In the genomic region with DNA sequence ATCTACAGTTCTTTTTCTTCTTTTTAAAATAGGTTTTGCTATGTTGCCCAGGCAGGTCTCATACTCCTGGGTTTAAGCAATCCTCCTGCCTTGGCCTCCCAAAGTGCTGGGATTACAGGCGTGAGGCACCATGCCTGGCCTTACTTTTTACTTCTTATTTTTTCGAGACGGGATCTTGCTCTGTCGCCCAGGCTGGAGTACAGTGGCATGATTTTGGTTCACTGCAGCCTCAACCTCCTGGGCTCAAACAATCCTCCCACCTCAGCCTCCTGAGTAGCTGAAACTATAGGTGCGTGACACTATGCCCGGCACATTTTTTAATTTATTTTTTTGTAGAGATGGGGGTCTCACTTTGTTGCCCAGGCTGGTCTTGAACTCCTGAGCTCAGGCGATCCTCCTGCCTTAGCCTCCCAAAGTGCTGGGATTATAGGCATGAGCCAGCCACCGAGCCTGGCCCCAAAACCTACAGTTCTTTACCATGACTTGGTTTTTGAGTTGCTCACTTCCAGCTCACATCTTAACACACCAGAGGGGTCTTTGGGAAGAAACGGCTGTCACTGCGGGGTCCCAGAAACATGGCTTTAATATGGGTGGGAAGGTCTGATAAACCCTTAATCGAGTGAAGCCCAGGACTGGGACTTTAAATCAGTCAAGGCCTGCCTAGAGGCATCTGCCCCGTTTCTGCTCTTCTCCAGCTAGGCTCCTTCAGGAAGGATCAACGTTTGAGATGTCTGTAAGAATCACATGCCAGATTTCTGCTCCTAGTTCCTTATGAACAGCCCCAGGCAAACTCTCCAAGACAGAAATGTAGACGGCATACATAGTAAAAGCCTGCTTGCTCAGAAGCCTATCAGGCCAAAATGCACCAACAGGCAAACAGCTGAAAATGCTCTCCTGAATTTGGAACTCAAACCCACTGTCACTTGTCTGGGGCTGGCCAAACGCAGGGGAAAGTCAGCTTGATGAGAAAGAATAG, we compare ENCODE assay signal across 31 cellular contexts.
A peak's percentile ranks its signal among the peaks of the same experiment; 100 is the strongest.
DNase-seq lines count a peak whose midpoint lies in the region; ATAC-seq and TF ChIP-seq lines count a peak whose summit lies in the region.
"Had no signal": no experiment of that assay in that cellular context is flagged by ENCODE, and none has a peak within 500 bp of the region (broad histone marks: within the 10 kb centered on the region; RNA-seq: fewer than 3 reads in every experiment).

No MANE protein-coding gene starts in this region.

- CTCF ChIA-PET in RWPE1 (lab: Yijun Ruan, JAX): interaction anchor here (1.1 to 8.5 kb wide), 2 partner anchors 71 to 105 kb away, joined by 4 to 54 read pairs; no protein-coding TSS in a partner anchor

- POLR2A ChIA-PET in RWPE1 (lab: Yijun Ruan, JAX; ENCODE audit: low non-redundant PET): no interaction called here

- H3K4me1 ChIP-seq in right atrium auricular region: peaks cover 0 to 33% of the 10 kb centered on the region in 2 donors
- peaks cover 43% of the 10 kb centered on the region for H3K4me1 ChIP-seq in left ventricle myocardium inferior

- TF ChIP-seq CTCF in right atrium auricular region (IDR thresholded peaks at IDR 0.05) (no peak), left ventricle myocardium inferior (IDR thresholded peaks at IDR 0.05; ENCODE audit: borderline replicate concordance) (no peak), RWPE1 (conservative IDR thresholded peaks at IDR 0.05; ENCODE audit: low read depth) (no peak), type B pancreatic cell (conservative IDR thresholded peaks at IDR 0.05) (no peak)

- H3K36me3 Mint-ChIP-seq in type B pancreatic cell: peaks cover 2% of the 10 kb centered on the region
- H3K36me3 Mint-ChIP-seq: immature natural killer cell, neural progenitor cell had no signal

- no peaks in the 10 kb centered on the region for H3K27me3 Mint-ChIP-seq in type B pancreatic cell
- H3K27me3 Mint-ChIP-seq: activated CD8-positive, alpha-beta T cell treated with anti-CD3 and anti-CD28 coated beads for 36 hours had no signal

- H3K27ac ChIP-seq in right atrium auricular region (no peak overlapping the region), left ventricle myocardium inferior (replicated peaks) (no peak overlapping the region), RWPE1 (peak overlapping the region; percentile 3; the same call in 1 of the 2 replicates)
- H3K27ac ChIP-seq: brain microvascular endothelial cell, neural progenitor cell, Peyer's patch had no signal

- H3K27ac Mint-ChIP-seq in type B pancreatic cell: peak overlapping the region; percentile 29
- H3K27ac Mint-ChIP-seq: activated CD8-positive, alpha-beta T cell treated with anti-CD3 and anti-CD28 coated beads for 36 hours; immature natural killer cell; neural progenitor cell had no signal

- H3K4me1 Mint-ChIP-seq in type B pancreatic cell (ENCODE audit: unreplicated experiment): peaks cover 23% of the 10 kb centered on the region

- no peaks in the 10 kb centered on the region for H3K27me3 ChIP-seq in right atrium auricular region
- H3K27me3 ChIP-seq in left ventricle myocardium inferior (ENCODE audit: low read depth): no peaks in the 10 kb centered on the region
- H3K27me3 ChIP-seq: BE2C, brain microvascular endothelial cell, neural progenitor cell, Peyer's patch, stomach had no signal

- no peak overlapping the region for H3K4me3 Mint-ChIP-seq in type B pancreatic cell
- H3K4me3 Mint-ChIP-seq: activated CD8-positive, alpha-beta T cell treated with anti-CD3 and anti-CD28 coated beads for 36 hours; immature natural killer cell; neural progenitor cell had no signal

- intact Hi-C loops in left ventricle myocardium inferior (cut with micrococcal nuclease): loop anchor here (5.0 to 10.0 kb wide), 2 partner anchors 106 to 173 kb away; no protein-coding TSS in a partner anchor

- H3K9me3 ChIP-seq in right atrium auricular region: no peaks in the 10 kb centered on the region
- H3K9me3 ChIP-seq in left ventricle myocardium inferior (replicated peaks): no peaks in the 10 kb centered on the region
- H3K9me3 ChIP-seq: BE2C, mucosa of descending colon, Peyer's patch, stomach had no signal

- ATAC-seq in HG03439 (IDR thresholded peaks at IDR 0.05; ENCODE audit: unreplicated experiment): no peak
- no peak for ATAC-seq in HG03025 (IDR thresholded peaks at IDR 0.05; ENCODE audit: low FRiP score, unreplicated experiment)
- ATAC-seq: activated CD8-positive, alpha-beta T cell treated with anti-CD3 and anti-CD28 coated beads for 36 hours; left colon; sciatic nerve had no signal

- H3K36me3 ChIP-seq in right atrium auricular region (no peaks in the 10 kb centered on the region), left ventricle myocardium inferior (peaks cover 17% of the 10 kb centered on the region)
- H3K36me3 ChIP-seq: BE2C, neural progenitor cell had no signal

- no peaks in the 10 kb centered on the region for H3K9me3 Mint-ChIP-seq in type B pancreatic cell
- H3K9me3 Mint-ChIP-seq: activated CD8-positive, alpha-beta T cell treated with anti-CD3 and anti-CD28 coated beads for 36 hours; immature natural killer cell; neural progenitor cell had no signal

- DNase-seq in right atrium auricular region (ENCODE audit: low spot score): peak; percentile 26
- DNase-seq in left ventricle myocardium inferior: no peak
- no peak for DNase-seq in RWPE1 (ENCODE audit: low spot score)
- peak; percentile 55 for DNase-seq in foreskin melanocyte
- no peak for DNase-seq in type B pancreatic cell (ENCODE audit: extremely low spot score, unreplicated experiment)
- DNase-seq in HUDEP-2 (lab: John Stamatoyannopoulos, UW; ENCODE audit: unreplicated experiment in 76 of 76): no peak
- DNase-seq: activated CD8-positive, alpha-beta T cell treated with anti-CD3 and anti-CD28 coated beads for 36 hours; activated naive CD4-positive, alpha-beta T cell treated with Interleukin-2 at 50 U/mL for 16 hours; amniotic stem cell; BE2C; brain microvascular endothelial cell; DMS 273 treated with DMSO at 0.1 percent for 48 hours; immature natural killer cell; IMR-90; left colon; mammary epithelial cell; mucosa of descending colon; MV-4-11; NCI-H1436; NCI-H2081 treated with DMSO at 0.1 percent for 48 hours; NCI-H2227 treated with DMSO at 0.1 percent for 48 hours; Peyer's patch; SIG-M5; stimulated activated CD4-positive, alpha-beta T cell treated with anti-CD3 and anti-CD28 coated beads, Interleukin-12 subunit alpha, Interleukin-12 subunit beta, amount 100 ng/mL, for 4 hours; stimulated activated CD4-positive, alpha-beta T cell treated with anti-CD3 and anti-CD28 coated beads, Interleukin-2, amount 100 ng/mL, for 48 hours; stomach had no signal

- H3K4me3 ChIP-seq in right atrium auricular region (no peak overlapping the region), left ventricle myocardium inferior (no peak overlapping the region)
- H3K4me3 ChIP-seq: GM12878, mucosa of descending colon, neural progenitor cell, Peyer's patch, stomach had no signal

Comparison
In these comparisons a context has a peak if more than half of its experiments do, and no peak if none do; other contexts are left out.
1. DNase-seq: peak in right atrium auricular region (single experiment) and foreskin melanocyte (single experiment); none in left ventricle myocardium inferior (single experiment), RWPE1 (single experiment), type B pancreatic cell (single experiment) and HUDEP-2 (0 of 76).